In the genomic region with DNA sequence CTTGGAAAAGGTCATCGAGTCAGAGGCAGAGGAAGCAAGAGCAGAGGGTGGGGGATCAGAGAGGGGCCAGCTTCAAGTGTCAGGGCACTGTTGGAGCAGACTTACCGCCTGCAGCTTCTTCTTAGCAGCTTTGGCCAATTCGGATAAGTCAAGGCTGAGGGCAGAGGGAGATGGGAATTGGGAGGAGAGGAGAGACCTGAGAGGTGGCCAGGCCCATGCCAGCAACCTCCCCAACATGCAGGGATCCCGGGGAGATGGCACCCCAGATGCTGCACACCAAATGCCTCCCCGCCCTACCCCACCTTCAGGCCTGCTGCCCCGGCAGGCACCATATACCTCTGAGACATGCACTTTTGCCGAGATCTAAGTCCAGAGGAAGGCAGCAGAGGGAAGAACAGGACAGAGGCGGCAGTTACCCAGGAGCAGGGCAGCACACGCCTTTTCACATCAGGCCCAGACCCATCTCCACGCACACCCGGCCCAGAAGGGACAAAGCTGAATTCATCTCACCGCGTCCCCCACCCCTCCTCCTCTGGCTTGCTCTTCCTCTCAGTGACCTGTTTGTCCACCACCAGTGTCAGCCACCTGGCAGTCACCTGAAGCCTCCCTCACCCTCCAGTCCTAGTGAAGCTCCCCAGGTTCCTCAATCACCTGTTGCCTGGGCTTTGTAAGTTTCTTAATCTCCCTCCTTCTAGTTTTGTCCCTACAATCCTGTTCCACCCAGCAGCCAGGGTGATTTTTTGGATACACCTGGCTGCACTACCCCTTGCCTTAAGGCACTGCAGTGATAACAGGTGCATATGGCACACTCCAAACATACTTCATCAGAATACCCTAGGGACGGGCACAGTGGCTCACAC, we compare ENCODE assay signal across 13 cellular contexts.
"Had no signal": no experiment of that assay in that cellular context is flagged by ENCODE, and none has a peak within 500 bp of the region (broad histone marks: within the 10 kb centered on the region; RNA-seq: fewer than 3 reads in every experiment).

No MANE protein-coding gene starts in this region.

- H3K4me3 ChIP-seq: lower lobe of right lung, prostate gland, SJSA1, testis had no signal

- H3K27ac Mint-ChIP-seq: activated CD4-positive, alpha-beta memory T cell treated with anti-CD3 and anti-CD28 coated beads, Interleukin-2, amount 10 ng/mL, durations not matched to agents 7 days and 5 days; activated naive CD4-positive, alpha-beta T cell treated with anti-CD3 and anti-CD28 coated beads for 36 hours had no signal

- H3K4me3 Mint-ChIP-seq: activated CD4-positive, alpha-beta memory T cell treated with anti-CD3 and anti-CD28 coated beads, Interleukin-2, amount 10 ng/mL, durations not matched to agents 7 days and 5 days; activated naive CD4-positive, alpha-beta T cell treated with anti-CD3 and anti-CD28 coated beads for 36 hours; naive thymus-derived CD4-positive, alpha-beta T cell had no signal

- H3K9me3 Mint-ChIP-seq: activated CD4-positive, alpha-beta memory T cell treated with anti-CD3 and anti-CD28 coated beads, Interleukin-2, amount 10 ng/mL, durations not matched to agents 7 days and 5 days; naive thymus-derived CD4-positive, alpha-beta T cell had no signal

- H3K27me3 Mint-ChIP-seq: activated CD4-positive, alpha-beta memory T cell treated with anti-CD3 and anti-CD28 coated beads, Interleukin-2, amount 10 ng/mL, durations not matched to agents 7 days and 5 days; naive thymus-derived CD4-positive, alpha-beta T cell had no signal

- ATAC-seq: foreskin keratinocyte; lower lobe of right lung; naive thymus-derived CD4-positive, alpha-beta T cell had no signal

- H3K27me3 ChIP-seq: foreskin keratinocyte, SJSA1, testis had no signal

- DNase-seq: activated CD4-positive, alpha-beta memory T cell treated with anti-CD3 and anti-CD28 coated beads, Interleukin-2, amount 10 ng/mL, durations not matched to agents 7 days and 5 days; activated CD8-positive, alpha-beta memory T cell treated with anti-CD3 and anti-CD28 coated beads, Interleukin-2, amount 50 U/mL, for 48 hours; activated naive CD4-positive, alpha-beta T cell treated with anti-CD3 and anti-CD28 coated beads for 36 hours; amniotic stem cell; foreskin keratinocyte; lower lobe of right lung; naive thymus-derived CD4-positive, alpha-beta T cell; stimulated activated CD4-positive, alpha-beta T cell treated with anti-CD3 and anti-CD28 coated beads, Interleukin-12 subunit alpha, Interleukin-12 subunit beta, amount 100 ng/mL, for 4 hours; stimulated activated naive CD4-positive, alpha-beta T cell; SW 1271; testis had no signal

- H3K9me3 ChIP-seq: lower lobe of right lung, prostate gland, SJSA1, testis had no signal

- H3K4me1 ChIP-seq: prostate gland, testis had no signal

- H3K27ac ChIP-seq: foreskin keratinocyte, lower lobe of right lung, prostate gland, SJSA1, testis had no signal
